Comparison of ENCODE assay signal across 18 cellular contexts in the genomic region with DNA sequence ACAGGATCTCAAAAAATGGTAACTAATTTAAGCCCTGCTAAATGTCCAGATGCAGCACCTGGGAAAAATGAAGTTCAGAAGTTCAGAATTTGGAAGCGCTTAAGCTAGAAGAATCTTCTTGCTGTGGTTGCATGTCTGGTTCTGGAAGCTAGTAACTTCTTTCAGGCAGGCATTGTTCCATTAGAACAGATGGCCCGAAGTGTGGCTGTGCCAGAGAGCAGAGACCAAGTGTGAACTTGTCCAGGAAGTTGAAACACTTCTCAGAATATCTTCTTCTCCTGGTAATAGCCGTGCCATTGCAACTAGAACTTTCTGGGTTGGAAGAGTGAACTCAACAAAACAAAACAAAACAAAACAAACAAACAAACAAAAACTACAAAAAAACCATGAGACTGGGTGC.
A peak's percentile ranks its signal among the peaks of the same experiment; 100 is the strongest.
DNase-seq lines count a peak whose midpoint lies in the region; ATAC-seq and TF ChIP-seq lines count a peak whose summit lies in the region.
"Had no signal": no experiment of that assay in that cellular context is flagged by ENCODE, and none has a peak within 500 bp of the region (broad histone marks: within the 10 kb centered on the region; RNA-seq: fewer than 3 reads in every experiment).

No MANE protein-coding gene starts in this region.

- H3K4me3 ChIP-seq in prostate gland, result no peak overlapping the region
- H3K4me3 ChIP-seq in transverse colon, result no peak overlapping the region
- H3K4me3 ChIP-seq: body of pancreas had no signal

- H3K9me3 ChIP-seq in prostate gland (no peaks in the 10 kb centered on the region), transverse colon (no peaks in the 10 kb centered on the region)
- H3K9me3 ChIP-seq: body of pancreas had no signal

- no peak for TF ChIP-seq POLR2A in prostate gland (IDR thresholded peaks at IDR 0.05)
- no peak for TF ChIP-seq POLR2A in transverse colon (IDR thresholded peaks at IDR 0.05)

- intact Hi-C loops in left ventricle myocardium superior (cut with micrococcal nuclease) (no loop called here), prostate gland (cut with DNase I) (no loop called here), transverse colon (cut with DNase I; ENCODE audit: low total_unique reads) (no loop called here)

- H3K36me3 ChIP-seq in prostate gland (no peaks in the 10 kb centered on the region), transverse colon (no peaks in the 10 kb centered on the region)

- H3K27ac ChIP-seq in prostate gland (no peak overlapping the region), transverse colon (no peak overlapping the region)
- H3K27ac ChIP-seq: body of pancreas had no signal

- TF ChIP-seq EP300 in transverse colon (IDR thresholded peaks at IDR 0.05; ENCODE audit: low read depth), result no peak

- no peaks in the 10 kb centered on the region for H3K27me3 ChIP-seq in prostate gland (replicated peaks; ENCODE audit: insufficient read depth)
- no peaks in the 10 kb centered on the region for H3K27me3 ChIP-seq in transverse colon
- H3K27me3 ChIP-seq: body of pancreas had no signal

- in situ Hi-C loops in transverse colon (cut with MboI; ENCODE audit: low pct_ligation_motif_present in 1 of 4, low pct_unique_long_range_greater_than_20kb in 1 of 4, low sequenced_read_pairs in 3 of 4), result no loop called here

- WGBS in prostate gland, result 21% methylated on average over 3 of the region's 3 CpGs
- 51 to 67% methylated on average over 2 to 3 of the region's 3 CpGs for WGBS in transverse colon (ENCODE audit: low coverage in 1 of 2), 2 donors

- ATAC-seq in left ventricle myocardium superior (peak; percentile 79), HG03135 (IDR thresholded peaks at IDR 0.05; ENCODE audit: unreplicated experiment) (no peak)
- ATAC-seq: body of pancreas, natural killer cell, Panc1 had no signal

- DNase-seq in DMS 273 (lab: John Stamatoyannopoulos, UW; ENCODE audit: unreplicated experiment) (peak; percentile 74), cerebellum (ENCODE audit: low spot score) (peak; percentile 19), left ventricle myocardium superior (peak; percentile 51), prostate gland (ENCODE audit: low spot score) (peak; percentile 30), NCI-H446 treated with DMSO at 0.1 percent for 48 hours (lab: John Stamatoyannopoulos, UW) (no peak), transverse colon (no peak), hepatic stellate cell (ENCODE audit: low spot score) (no peak)
- DNase-seq: activated CD4-positive, CD25-positive, alpha-beta regulatory T cell treated with anti-CD3 and anti-CD28 coated beads, Interleukin-2, amount 50 U/mL, for 72 hours; activated naive CD8-positive, alpha-beta T cell treated with anti-CD3 and anti-CD28 coated beads for 36 hours; cortex of kidney; HCEC 1CT; natural killer cell; NCI-H146; NCI-H2227 treated with DMSO at 0.1 percent for 48 hours; T-helper 9 cell had no signal

- TF ChIP-seq CTCF in prostate gland (IDR thresholded peaks at IDR 0.05), result no peak
- TF ChIP-seq CTCF in transverse colon (IDR thresholded peaks at IDR 0.05), result no peak

- H3K4me1 ChIP-seq in prostate gland (replicated peaks) (no peaks in the 10 kb centered on the region), transverse colon (peaks cover 0 to 20% (median 10%) of the 10 kb centered on the region in 4 donors)
- H3K4me1 ChIP-seq: body of pancreas had no signal

Comparison
In these comparisons a context has a peak if more than half of its experiments do, and no peak if none do; other contexts are left out.
1. DNase-seq: peak in DMS 273 (single experiment), cerebellum (single experiment), left ventricle myocardium superior (single experiment) and prostate gland (single experiment); none in NCI-H446 treated with DMSO at 0.1 percent for 48 hours (single experiment), transverse colon (single experiment) and hepatic stellate cell (single experiment).